In genomic region chr16:28187595-28188004, GRCh38 we compare ENCODE assay signal across 9 cellular contexts. TPM values are rescaled to one million over a fixed set of nuclear protein-coding genes. Genes with fewer than 3 reads are reported as not detected.
DNase-seq lines count a peak whose midpoint lies in the region; ATAC-seq and TF ChIP-seq lines count a peak whose summit lies in the region.
"Had no signal": no experiment of that assay in that cellular context is flagged by ENCODE, and none has a peak within 500 bp of the region (broad histone marks: within the 10 kb centered on the region; RNA-seq: fewer than 3 reads in every experiment).

No MANE protein-coding gene starts in this region.

- ATAC-seq in GM18870 (IDR thresholded peaks at IDR 0.05; ENCODE audit: unreplicated experiment) = peak; percentile 45
- ATAC-seq in HG02870 (IDR thresholded peaks at IDR 0.05; ENCODE audit: unreplicated experiment) = peak; percentile 53

- no peak overlapping the region for H4K5ac ChIP-seq in mesendoderm (ENCODE audit: low read length)

- H3K79me1 ChIP-seq in mesendoderm (ENCODE audit: low read length) = peaks cover 23% of the 10 kb centered on the region

- TF ChIP-seq CTCF in SU-DHL-6 (IDR thresholded peaks at IDR 0.05; ENCODE audit: insufficient read depth, low read length, poor library complexity, severe bottlenecking) = no peak
- TF ChIP-seq CTCF in neutrophil (IDR thresholded peaks at IDR 0.05) = no peak

- H3K9ac ChIP-seq in SU-DHL-6 (ENCODE audit: low read length) (no peak overlapping the region), mesendoderm (ENCODE audit: low read length) (no peak overlapping the region)

- H3K18ac ChIP-seq in mesendoderm (ENCODE audit: low read length) = no peak overlapping the region

- H3F3A ChIP-seq in SU-DHL-6 (ENCODE audit: insufficient read depth) = no peaks in the 10 kb centered on the region

- no peak overlapping the region for H3K23ac ChIP-seq in mesendoderm (ENCODE audit: low read length)

- no peaks in the 10 kb centered on the region for H3K9me3 ChIP-seq in SU-DHL-6 (ENCODE audit: insufficient read depth, low read length)
- H3K9me3 ChIP-seq in neutrophil = no peaks in the 10 kb centered on the region

- H4K20me1 ChIP-seq in SU-DHL-6 (ENCODE audit: low read depth, low read length) = peaks cover 16% of the 10 kb centered on the region; the same call in 1 of the 2 replicates

- no peak overlapping the region for H2BK15ac ChIP-seq in mesendoderm (replicated peaks; ENCODE audit: low read depth)

- H3K27ac ChIP-seq in SU-DHL-6 (ENCODE audit: low read depth, low read length) (no peak overlapping the region), neutrophil (peak overlapping the region; percentile 94), mesendoderm (ENCODE audit: low read depth, low read length) (no peak overlapping the region)
- H3K27ac ChIP-seq: VCaP had no signal

- H3K4me1 ChIP-seq in neutrophil (ENCODE audit: control insufficient read depth in 1 of 2, insufficient read depth in 1 of 2, low read depth in 1 of 2, low read length in 1 of 2) = peaks cover 94 to 95% of the 10 kb centered on the region in 2 experiments
- H3K4me1 ChIP-seq in mesendoderm (ENCODE audit: control insufficient read depth, low read depth, low read length) = no peaks in the 10 kb centered on the region

- H4K8ac ChIP-seq in mesendoderm (ENCODE audit: low read depth, low read length) = no peak overlapping the region

- no peaks in the 10 kb centered on the region for H3K9me2 ChIP-seq in SU-DHL-6 (replicated peaks; ENCODE audit: insufficient read depth, low read length)

- DNase-seq in NCI-H2107 (lab: John Stamatoyannopoulos, UW) = no peak
- no peak for DNase-seq in mesendoderm
- DNase-seq in epidermal melanocyte (ENCODE audit: insufficient read length, low spot score) = no peak
- DNase-seq in NCI-H1105 (lab: John Stamatoyannopoulos, UW) = no peak

- H2BK120ac ChIP-seq in mesendoderm (ENCODE audit: low read depth, low read length) = no peak overlapping the region

- no peak overlapping the region for H3K56ac ChIP-seq in mesendoderm (ENCODE audit: low read length)

- 0 out of 2 replicates have a peak, but pooled peaks cover 6% of the 10 kb centered on the region for H3K36me3 ChIP-seq in SU-DHL-6 (ENCODE audit: low read length)
- H3K36me3 ChIP-seq in neutrophil = peaks cover 50% of the 10 kb centered on the region
- H3K36me3 ChIP-seq in mesendoderm (ENCODE audit: control insufficient read depth, insufficient read depth, low read length) = peaks cover 1% of the 10 kb centered on the region

- no peak overlapping the region for H2AFZ ChIP-seq in SU-DHL-6 (ENCODE audit: low read depth, low read length, severe bottlenecking)

- H2AK5ac ChIP-seq in mesendoderm (ENCODE audit: low read length) = no peak overlapping the region

- no CpG with 5 or more reads among the region's 2 CpGs for WGBS in mesendoderm (ENCODE audit: extremely low coverage, insufficient coverage, low lambda C conversion rate)

- peak overlapping the region; percentile 31 for H3K4me2 ChIP-seq in SU-DHL-6 (ENCODE audit: low read depth, low read length, poor library complexity, severe bottlenecking)
- no peak overlapping the region for H3K4me2 ChIP-seq in mesendoderm (ENCODE audit: low read length)

- H3K27me3 ChIP-seq in SU-DHL-6 (ENCODE audit: low read length) (no peaks in the 10 kb centered on the region), neutrophil (no peaks in the 10 kb centered on the region), mesendoderm (ENCODE audit: insufficient read depth, low read length, poor library complexity) (no peaks in the 10 kb centered on the region)

- no peak overlapping the region for H2BK5ac ChIP-seq in mesendoderm (ENCODE audit: low read length)

- H3K79me2 ChIP-seq in SU-DHL-6 (ENCODE audit: insufficient read depth, low read length) = peaks cover 100% of the 10 kb centered on the region
- H3K79me2 ChIP-seq in mesendoderm (ENCODE audit: control insufficient read depth, insufficient read depth, low read length) = peaks cover 69% of the 10 kb centered on the region

- H3K4me3 ChIP-seq in SU-DHL-6 (ENCODE audit: insufficient read depth, low read length, poor library complexity, severe bottlenecking) (no peak overlapping the region), neutrophil (ENCODE audit: low read depth in 1 of 2, low read length in 1 of 2) (peak overlapping the region; percentile 44 to 53), mesendoderm (ENCODE audit: low read length) (no peak overlapping the region)

- H3K4ac ChIP-seq in mesendoderm (ENCODE audit: low read depth, low read length) = no peak overlapping the region

RNA-seq across cellular contexts. Expression of gene XPO6, which starts 24.2 kb away (rescaled TPM):
- polyA plus RNA-seq in mesendoderm (2013, experiment 1 of 2) = 68.5 TPM
- polyA plus RNA-seq in mesendoderm (2013, experiment 2 of 2) = 69.8 TPM

Comparison
In these comparisons a context has a peak if more than half of its experiments do, and no peak if none do; other contexts are left out.
1. H3K4me3 ChIP-seq: peak in neutrophil (2 of 2); none in SU-DHL-6 (single experiment) and mesendoderm (single experiment).